Comparison of ENCODE assay signal across 19 cellular contexts in genomic region chr17:75817571-75817970, GRCh38. TPM values are rescaled to one million over a fixed set of nuclear protein-coding genes. Genes with fewer than 3 reads are reported as not detected.
A peak's percentile ranks its signal among the peaks of the same experiment; 100 is the strongest.
DNase-seq lines count a peak whose midpoint lies in the region; ATAC-seq and TF ChIP-seq lines count a peak whose summit lies in the region.
"Had no signal": no experiment of that assay in that cellular context is flagged by ENCODE, and none has a peak within 500 bp of the region (broad histone marks: within the 10 kb centered on the region; RNA-seq: fewer than 3 reads in every experiment).

No MANE protein-coding gene starts in this region.

- intact Hi-C loops in left cardiac atrium (cut with DNase I): no loop called here
- intact Hi-C loops in Right ventricle myocardium superior (cut with DNase I): no loop called here
- intact Hi-C loops in right lobe of liver (cut with DNase I): no loop called here

- TF ChIP-seq CTCF in RWPE1 (conservative IDR thresholded peaks at IDR 0.05; ENCODE audit: low read depth) (no peak), right lobe of liver (IDR thresholded peaks at IDR 0.05) (no peak)

- CTCF ChIA-PET in activated CD4-positive, alpha-beta T cell treated with anti-CD3 and anti-CD28 coated beads, Interleukin-2, amount 10 ng/mL, durations not matched to agents 7 days and 5 days (lab: Charles Lee): interaction anchor here (1.0 to 1.5 kb wide), 3 partner anchors 11 to 31 kb away, joined by 3 read pairs; no protein-coding TSS in a partner anchor
- CTCF ChIA-PET in RWPE1 (lab: Yijun Ruan, JAX): interaction anchor here (0.7 kb wide), 1 partner anchor 35 kb away, joined by 4 read pairs; no protein-coding TSS in a partner anchor

- no peak overlapping the region for H3K4me3 ChIP-seq in right lobe of liver
- H3K4me3 ChIP-seq: A549, GM23248 had no signal

- peaks cover 0 to 6% (median 0%) of the 10 kb centered on the region in 4 donors for H3K4me1 ChIP-seq in right lobe of liver

- H3K27ac Mint-ChIP-seq in activated CD4-positive, alpha-beta T cell treated with anti-CD3 and anti-CD28 coated beads, Interleukin-2, amount 10 ng/mL, durations not matched to agents 7 days and 5 days: peak overlapping the region; percentile 42
- H3K27ac Mint-ChIP-seq in stimulated activated effector memory CD8-positive, alpha-beta T cell treated with anti-CD3 and anti-CD28 coated beads, Interleukin-12 subunit alpha, Interleukin-12 subunit beta, amount 100 ng/mL, for 72 hours: peak overlapping the region; percentile 73
- H3K27ac Mint-ChIP-seq: IgD-negative memory B cell had no signal

- no peak for ATAC-seq in left cardiac atrium
- no peak for ATAC-seq in Right ventricle myocardium superior (ENCODE audit: poor library complexity)
- ATAC-seq in stimulated activated effector memory CD8-positive, alpha-beta T cell treated with anti-CD3 and anti-CD28 coated beads, Interleukin-12 subunit alpha, Interleukin-12 subunit beta, amount 100 ng/mL, for 72 hours: no peak
- ATAC-seq in right lobe of liver: no peak
- ATAC-seq: A549 had no signal

- TF ChIP-seq POLR2A in right lobe of liver (IDR thresholded peaks at IDR 0.05): no peak

- no peak overlapping the region for H3K4me3 Mint-ChIP-seq in activated CD4-positive, alpha-beta T cell treated with anti-CD3 and anti-CD28 coated beads, Interleukin-2, amount 10 ng/mL, durations not matched to agents 7 days and 5 days
- no peak overlapping the region for H3K4me3 Mint-ChIP-seq in stimulated activated effector memory CD8-positive, alpha-beta T cell treated with anti-CD3 and anti-CD28 coated beads, Interleukin-12 subunit alpha, Interleukin-12 subunit beta, amount 100 ng/mL, for 72 hours
- H3K4me3 Mint-ChIP-seq: CD4-positive, alpha-beta memory T cell; IgD-negative memory B cell had no signal

- H3K27me3 Mint-ChIP-seq in activated CD4-positive, alpha-beta T cell treated with anti-CD3 and anti-CD28 coated beads, Interleukin-2, amount 10 ng/mL, durations not matched to agents 7 days and 5 days: no peaks in the 10 kb centered on the region
- H3K27me3 Mint-ChIP-seq: CD4-positive, alpha-beta memory T cell; IgD-negative memory B cell had no signal

- H3K9me3 Mint-ChIP-seq in activated CD4-positive, alpha-beta T cell treated with anti-CD3 and anti-CD28 coated beads, Interleukin-2, amount 10 ng/mL, durations not matched to agents 7 days and 5 days: no peaks in the 10 kb centered on the region
- no peaks in the 10 kb centered on the region for H3K9me3 Mint-ChIP-seq in stimulated activated effector memory CD8-positive, alpha-beta T cell treated with anti-CD3 and anti-CD28 coated beads, Interleukin-12 subunit alpha, Interleukin-12 subunit beta, amount 100 ng/mL, for 72 hours
- H3K9me3 Mint-ChIP-seq: CD4-positive, alpha-beta memory T cell; IgD-negative memory B cell had no signal

- peaks cover 21% of the 10 kb centered on the region for H3K4me1 Mint-ChIP-seq in activated CD4-positive, alpha-beta T cell treated with anti-CD3 and anti-CD28 coated beads, Interleukin-2, amount 10 ng/mL, durations not matched to agents 7 days and 5 days
- peaks cover 20% of the 10 kb centered on the region for H3K4me1 Mint-ChIP-seq in stimulated activated effector memory CD8-positive, alpha-beta T cell treated with anti-CD3 and anti-CD28 coated beads, Interleukin-12 subunit alpha, Interleukin-12 subunit beta, amount 100 ng/mL, for 72 hours

- peaks cover 0 to 44% (median 23%) of the 10 kb centered on the region in 4 donors for H3K36me3 ChIP-seq in right lobe of liver

- POLR2A ChIA-PET in activated CD4-positive, alpha-beta T cell treated with anti-CD3 and anti-CD28 coated beads, Interleukin-2, amount 10 ng/mL, durations not matched to agents 7 days and 5 days (lab: Charles Lee): no interaction called here
- POLR2A ChIA-PET in RWPE1 (lab: Yijun Ruan, JAX; ENCODE audit: low non-redundant PET): no interaction called here

- H3K9me3 ChIP-seq in right lobe of liver: no peaks in the 10 kb centered on the region
- H3K9me3 ChIP-seq: A549 had no signal

- H3K27me3 ChIP-seq in right lobe of liver: no peaks in the 10 kb centered on the region

- peak overlapping the region; percentile 71 for H3K27ac ChIP-seq in RWPE1
- H3K27ac ChIP-seq in right lobe of liver: no peak overlapping the region
- H3K27ac ChIP-seq: 22Rv1, A549, C4-2B, GM23248 had no signal

- DNase-seq in activated CD4-positive, alpha-beta T cell treated with anti-CD3 and anti-CD28 coated beads, Interleukin-2, amount 10 ng/mL, durations not matched to agents 7 days and 5 days: no peak
- DNase-seq in activated CD4-positive, alpha-beta T cell treated with anti-CD3 and anti-CD28 coated beads, Interleukin-2, amount 50 U/mL, for 4 hours: no peak
- DNase-seq in left cardiac atrium: peak; percentile 10
- DNase-seq in Right ventricle myocardium superior: no peak
- DNase-seq in RWPE1 (ENCODE audit: low spot score): no peak
- no peak for DNase-seq in stimulated activated effector memory CD8-positive, alpha-beta T cell treated with anti-CD3 and anti-CD28 coated beads, Interleukin-12 subunit alpha, Interleukin-12 subunit beta, amount 100 ng/mL, for 72 hours (ENCODE audit: low spot score in 2 of 2)
- no peak for DNase-seq in right lobe of liver
- DNase-seq in OCI-M2 (lab: John Stamatoyannopoulos, UW; ENCODE audit: unreplicated experiment): no peak
- DNase-seq: AML-193; CD4-positive, alpha-beta memory T cell; DMS153; DMS79 treated with DMSO at 0.1 percent for 48 hours; GF-D8; GM23248; HCEC 1CT had no signal

- H3K36me3 Mint-ChIP-seq in activated CD4-positive, alpha-beta T cell treated with anti-CD3 and anti-CD28 coated beads, Interleukin-2, amount 10 ng/mL, durations not matched to agents 7 days and 5 days (ENCODE audit: low read depth): peaks cover 16% of the 10 kb centered on the region
- H3K36me3 Mint-ChIP-seq in stimulated activated effector memory CD8-positive, alpha-beta T cell treated with anti-CD3 and anti-CD28 coated beads, Interleukin-12 subunit alpha, Interleukin-12 subunit beta, amount 100 ng/mL, for 72 hours: peaks cover 85% of the 10 kb centered on the region
- H3K36me3 Mint-ChIP-seq: IgD-negative memory B cell had no signal

- WGBS in right lobe of liver (ENCODE audit: insufficient coverage, low coverage, low lambda C conversion rate, missing lambda C conversion rate): 100% methylated on average over 1 of the region's 6 CpGs

RNA-seq across cellular contexts. Expression of gene UNC13D, which starts 26.6 kb away (rescaled TPM):
- 100 to 1,000 TPM; 161 to 182 TPM for total RNA-seq in activated CD4-positive, alpha-beta T cell treated with anti-CD3 and anti-CD28 coated beads, Interleukin-2, amount 10 ng/mL, durations not matched to agents 7 days and 5 days
- 10 to 100 TPM; 22.1 to 34.0 TPM for total RNA-seq in left cardiac atrium
- total RNA-seq in Right ventricle myocardium superior: 10.6 TPM
- 10 to 100 TPM in 3 of 6 experiments, 1 to 10 TPM in 3; 3.4 to 12.5 (median 10.7) TPM for total RNA-seq in right lobe of liver

RNA-seq across cellular contexts. Expression of gene UNK, which starts 33.0 kb away (rescaled TPM):
- 10 to 100 TPM; 27.1 to 28.7 TPM for total RNA-seq in activated CD4-positive, alpha-beta T cell treated with anti-CD3 and anti-CD28 coated beads, Interleukin-2, amount 10 ng/mL, durations not matched to agents 7 days and 5 days
- total RNA-seq in left cardiac atrium (10 to 100 TPM; 15.8 to 17.8 TPM), Right ventricle myocardium superior (14.3 TPM), right lobe of liver (10 to 100 TPM in 4 of 6 experiments, 1 to 10 TPM in 2; 5.8 to 29.2 (median 11.1) TPM)

RNA-seq across cellular contexts. Expression of gene WBP2, which starts 37.6 kb away (rescaled TPM):
- 10 to 100 TPM; 76.8 to 83.5 TPM for total RNA-seq in activated CD4-positive, alpha-beta T cell treated with anti-CD3 and anti-CD28 coated beads, Interleukin-2, amount 10 ng/mL, durations not matched to agents 7 days and 5 days
- total RNA-seq in left cardiac atrium (100 to 1,000 TPM; 106 to 122 TPM), Right ventricle myocardium superior (145 TPM), right lobe of liver (10 to 100 TPM; 57.5 to 99.2 (median 68.7) TPM)

RNA-seq across cellular contexts. Expression of gene GALK1, which starts 52.6 kb away (rescaled TPM):
- total RNA-seq in activated CD4-positive, alpha-beta T cell treated with anti-CD3 and anti-CD28 coated beads, Interleukin-2, amount 10 ng/mL, durations not matched to agents 7 days and 5 days: 10 to 100 TPM; 40.9 to 44.7 TPM
- 10 to 100 TPM; 22.0 to 22.9 TPM for total RNA-seq in left cardiac atrium
- total RNA-seq in Right ventricle myocardium superior: 23.3 TPM
- total RNA-seq in right lobe of liver: 10 to 100 TPM; 38.6 to 87.4 (median 76.9) TPM

Comparison
In these comparisons a context has a peak if more than half of its experiments do, and no peak if none do; other contexts are left out.
1. RNA of gene UNC13D, which starts 26.6 kb away (total RNA-seq): 161 to 182 TPM in activated CD4-positive, alpha-beta T cell treated with anti-CD3 and anti-CD28 coated beads, Interleukin-2, amount 10 ng/mL, durations not matched to agents 7 days and 5 days; 22.1 to 34.0 TPM in left cardiac atrium, 3.4 to 12.5 TPM in right lobe of liver and 10.6 TPM in Right ventricle myocardium superior (single experiment); every median in the first group is over 4 times any median in the second.